9 cellular contexts compared by ENCODE assay signal in the genomic region with DNA sequence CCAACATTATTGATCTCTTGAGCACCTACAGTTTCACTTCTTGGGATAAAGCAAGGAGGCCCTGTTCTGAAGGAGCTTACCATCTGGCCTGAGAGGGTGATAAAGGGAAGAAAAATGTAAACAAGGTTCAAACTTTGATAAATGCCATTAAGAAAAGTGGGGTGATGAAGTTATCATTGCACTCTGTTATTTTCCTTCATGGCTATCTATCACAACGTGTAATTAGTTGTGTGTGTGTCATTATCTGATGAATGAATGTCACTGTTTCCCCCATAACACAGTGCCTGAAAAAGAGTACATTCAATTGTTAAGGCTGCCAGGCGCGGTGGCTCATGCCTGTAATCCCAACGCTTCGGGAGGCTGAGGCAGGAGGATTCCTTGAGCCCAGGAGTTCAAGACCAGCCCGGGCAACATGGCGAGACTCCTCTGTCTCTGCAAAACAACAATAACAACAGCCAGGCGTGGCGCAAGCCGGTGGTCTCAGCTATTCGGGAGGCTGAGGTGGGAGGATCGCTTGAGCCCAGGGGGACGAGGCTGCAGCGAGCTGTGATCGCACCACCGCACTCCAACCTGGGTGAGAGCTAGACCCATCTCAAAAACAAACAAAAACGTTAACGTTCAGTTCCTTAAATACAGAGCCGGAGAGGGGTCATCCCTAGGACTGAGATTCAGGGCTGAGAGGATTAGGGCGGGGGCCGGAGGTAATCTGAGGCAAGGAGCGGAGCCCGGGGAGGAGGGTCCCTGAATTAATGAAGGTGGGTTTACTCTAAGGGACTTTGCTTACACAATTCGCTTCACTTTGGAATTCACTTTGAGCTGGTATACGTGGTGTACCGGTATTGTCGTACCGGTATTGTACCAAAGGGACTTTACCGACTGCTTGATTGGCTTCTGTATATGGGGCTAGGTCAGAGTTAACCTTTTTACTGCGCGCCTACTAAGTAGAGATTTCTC. TPM values are rescaled to one million over a fixed set of nuclear protein-coding genes. Genes with fewer than 3 reads are reported as not detected.
DNase-seq lines count a peak whose midpoint lies in the region; ATAC-seq and TF ChIP-seq lines count a peak whose summit lies in the region.
"Had no signal": no experiment of that assay in that cellular context is flagged by ENCODE, and none has a peak within 500 bp of the region (broad histone marks: within the 10 kb centered on the region; RNA-seq: fewer than 3 reads in every experiment).

No MANE protein-coding gene starts in this region.

- TF ChIP-seq CTCF in stomach (IDR thresholded peaks at IDR 0.05) = no peak

- intact Hi-C loops in stomach (cut with DNase I; ENCODE audit: low total_unique reads) = no loop called here

- H3K36me3 Mint-ChIP-seq in activated CD8-positive, alpha-beta T cell treated with anti-CD3 and anti-CD28 coated beads, Interleukin-2, amount 10 ng/mL, durations not matched to agents 7 days and 5 days (ENCODE audit: low read depth) = peaks cover 27% of the 10 kb centered on the region

- peak overlapping the region; percentile 98 for H3K4me3 Mint-ChIP-seq in activated CD8-positive, alpha-beta T cell treated with anti-CD3 and anti-CD28 coated beads, Interleukin-2, amount 10 ng/mL, durations not matched to agents 7 days and 5 days

- peak overlapping the region; percentile 74 for H3K4me3 ChIP-seq in iPS-18c (ENCODE audit: insufficient read depth, low read depth, low read length)
- H3K4me3 ChIP-seq in stomach = peak overlapping the region; percentile 74 to 96 (median 85)

- peak overlapping the region in 4 of 5 donors; percentile 79 to 88 (median 84) for H3K27ac ChIP-seq in stomach

- H3K9me3 Mint-ChIP-seq in activated CD8-positive, alpha-beta T cell treated with anti-CD3 and anti-CD28 coated beads, Interleukin-2, amount 10 ng/mL, durations not matched to agents 7 days and 5 days (ENCODE audit: insufficient read depth) = no peaks in the 10 kb centered on the region

- H3K27ac Mint-ChIP-seq in activated CD8-positive, alpha-beta T cell treated with anti-CD3 and anti-CD28 coated beads, Interleukin-2, amount 10 ng/mL, durations not matched to agents 7 days and 5 days = peak overlapping the region; percentile 93

- TF ChIP-seq EP300 in stomach (IDR thresholded peaks at IDR 0.05) = no peak

- WGBS in stomach, 5 donors = 39 to 45% (median 43%) methylated on average over 31 of the region's 31 CpGs

- no peak for ATAC-seq in activated CD8-positive, alpha-beta T cell treated with anti-CD3 and anti-CD28 coated beads, Interleukin-2, amount 10 ng/mL, durations not matched to agents 7 days and 5 days
- ATAC-seq in GM19463 (IDR thresholded peaks at IDR 0.05; ENCODE audit: unreplicated experiment) = no peak

- CTCF ChIA-PET in activated CD8-positive, alpha-beta T cell treated with anti-CD3 and anti-CD28 coated beads, Interleukin-2, amount 10 ng/mL, durations not matched to agents 7 days and 5 days (lab: Charles Lee) = interaction anchor here (0.8 to 7.4 kb wide), 6 partner anchors 8 to 77 kb away, joined by 4 to 83 read pairs (median 8); no protein-coding TSS in a partner anchor

- peaks cover 43% of the 10 kb centered on the region for H3K4me1 Mint-ChIP-seq in activated CD8-positive, alpha-beta T cell treated with anti-CD3 and anti-CD28 coated beads, Interleukin-2, amount 10 ng/mL, durations not matched to agents 7 days and 5 days (ENCODE audit: low read depth)

- POLR2A ChIA-PET in activated CD8-positive, alpha-beta T cell treated with anti-CD3 and anti-CD28 coated beads, Interleukin-2, amount 10 ng/mL, durations not matched to agents 7 days and 5 days (lab: Charles Lee) = interaction anchor here (0.7 to 1.5 kb wide), 2 partner anchors 10 to 17 kb away, joined by 3 to 6 read pairs; no protein-coding TSS in a partner anchor

- peaks cover 32 to 38% (median 37%) of the 10 kb centered on the region in 4 donors for H3K36me3 ChIP-seq in stomach

- no peak for TF ChIP-seq POLR2A in stomach (IDR thresholded peaks at IDR 0.05)

- no peaks in the 10 kb centered on the region for H3K27me3 Mint-ChIP-seq in activated CD8-positive, alpha-beta T cell treated with anti-CD3 and anti-CD28 coated beads, Interleukin-2, amount 10 ng/mL, durations not matched to agents 7 days and 5 days (ENCODE audit: low read depth)

- H3K9me3 ChIP-seq in iPS-18c (ENCODE audit: control insufficient read depth, insufficient read depth, low read length) (no peaks in the 10 kb centered on the region), stomach (no peaks in the 10 kb centered on the region)

- H3K27me3 ChIP-seq in stomach = no peaks in the 10 kb centered on the region

- peak; percentile 60 for DNase-seq in NCI-H82 (lab: John Stamatoyannopoulos, UW)
- no peak for DNase-seq in NCI-H82 treated with DMSO at 0.1 percent for 48 hours (lab: John Stamatoyannopoulos, UW; ENCODE audit: unreplicated experiment)
- no peak for DNase-seq in activated CD8-positive, alpha-beta T cell treated with anti-CD3 and anti-CD28 coated beads, Interleukin-2, amount 10 ng/mL, durations not matched to agents 7 days and 5 days
- no peak for DNase-seq in stomach
- DNase-seq in activated gamma-delta T cell treated with Interleukin-2 at 50 U/mL for 16 hours = no peak
- DNase-seq in Ammon's horn (ENCODE audit: low spot score) = no peak

- H3K4me1 ChIP-seq in stomach = peaks cover 10 to 32% (median 31%) of the 10 kb centered on the region in 4 donors

RNA-seq across cellular contexts. Expression of gene NHP2, which starts 0.9 kb away (rescaled TPM):
- 100 to 1,000 TPM; 176 to 184 TPM for total RNA-seq in activated CD8-positive, alpha-beta T cell treated with anti-CD3 and anti-CD28 coated beads, Interleukin-2, amount 10 ng/mL, durations not matched to agents 7 days and 5 days
- total RNA-seq in stomach = 10 to 100 TPM in 4 of 5 donors, 1 to 10 TPM in 1; 4.0 to 89.3 (median 25.5) TPM
- 100 to 1,000 TPM; 149 to 182 (median 168) TPM for polyA plus RNA-seq in stomach

RNA-seq across cellular contexts. Expression of gene RMND5B, which starts 22.0 kb away (rescaled TPM):
- total RNA-seq in activated CD8-positive, alpha-beta T cell treated with anti-CD3 and anti-CD28 coated beads, Interleukin-2, amount 10 ng/mL, durations not matched to agents 7 days and 5 days = 1 to 10 TPM; 3.8 to 6.0 TPM
- total RNA-seq in stomach = 10 to 100 TPM; 25.3 to 72.9 (median 50.9) TPM
- 10 to 100 TPM; 28.2 to 35.5 (median 28.9) TPM for polyA plus RNA-seq in stomach

RNA-seq across cellular contexts. Expression of gene GMCL2, which starts 34.4 kb away (rescaled TPM):
- not detected for total RNA-seq in activated CD8-positive, alpha-beta T cell treated with anti-CD3 and anti-CD28 coated beads, Interleukin-2, amount 10 ng/mL, durations not matched to agents 7 days and 5 days
- total RNA-seq in stomach = not detected
- polyA plus RNA-seq in stomach = not detected
- total RNA-seq: LHCN-M2 had no signal

RNA-seq across cellular contexts. Expression of gene N4BP3, which starts 39.4 kb away (rescaled TPM):
- 1 to 10 TPM; 5.9 to 6.1 TPM for total RNA-seq in activated CD8-positive, alpha-beta T cell treated with anti-CD3 and anti-CD28 coated beads, Interleukin-2, amount 10 ng/mL, durations not matched to agents 7 days and 5 days
- total RNA-seq in stomach = 1 to 10 TPM in 4 of 5 donors, not detected in 1; 2.7 to 6.1 (median 3.9) TPM
- 1 to 10 TPM; 2.6 to 3.8 (median 2.9) TPM for polyA plus RNA-seq in stomach

RNA-seq across cellular contexts. Expression of gene HNRNPAB, which starts 51.6 kb away (rescaled TPM):
- 100 to 1,000 TPM; 335 to 336 TPM for total RNA-seq in activated CD8-positive, alpha-beta T cell treated with anti-CD3 and anti-CD28 coated beads, Interleukin-2, amount 10 ng/mL, durations not matched to agents 7 days and 5 days
- total RNA-seq in stomach = 100 to 1,000 TPM in 2 of 5 donors, 10 to 100 TPM in 3; 25.1 to 327 (median 92.9) TPM
- polyA plus RNA-seq in stomach = 100 to 1,000 TPM; 115 to 139 (median 117) TPM
